ENCODE assay signal across 7 cellular contexts in the genomic region with DNA sequence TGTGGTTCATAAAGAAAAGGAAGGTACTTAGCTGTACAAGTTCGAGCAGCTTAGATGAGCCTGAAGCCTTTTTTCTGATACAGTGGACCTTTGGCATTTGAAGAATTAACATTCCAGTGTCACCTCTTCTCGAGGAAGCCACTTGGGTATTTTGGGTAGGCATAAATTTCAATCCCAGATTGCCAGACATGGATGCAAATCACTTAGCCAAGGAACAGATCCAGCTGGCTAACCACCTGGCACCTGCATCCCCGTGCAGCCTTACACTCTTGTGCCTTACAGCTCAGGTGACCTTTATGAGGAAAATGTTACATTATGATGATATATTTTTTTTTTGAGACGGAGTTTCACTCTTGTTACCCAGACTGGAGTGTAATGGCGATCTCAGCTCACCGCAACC. TPM values are rescaled to one million over a fixed set of nuclear protein-coding genes. Genes with fewer than 3 reads are reported as not detected.
"Had no signal": no experiment of that assay in that cellular context is flagged by ENCODE, and none has a peak within 500 bp of the region (broad histone marks: within the 10 kb centered on the region; RNA-seq: fewer than 3 reads in every experiment).

No MANE protein-coding gene starts in this region.

- DNase-seq: GM23248, GOT3, H7, HFFc6, IMR-90 had no signal

RNA-seq across cellular contexts. Expression of gene ATOH7, which starts 16.0 kb away (rescaled TPM):
- total RNA-seq: GM23248, H7, HT-29, IMR-90, K562 had no signal
